Comparison of ENCODE assay signal across 16 cellular contexts in the genomic region with DNA sequence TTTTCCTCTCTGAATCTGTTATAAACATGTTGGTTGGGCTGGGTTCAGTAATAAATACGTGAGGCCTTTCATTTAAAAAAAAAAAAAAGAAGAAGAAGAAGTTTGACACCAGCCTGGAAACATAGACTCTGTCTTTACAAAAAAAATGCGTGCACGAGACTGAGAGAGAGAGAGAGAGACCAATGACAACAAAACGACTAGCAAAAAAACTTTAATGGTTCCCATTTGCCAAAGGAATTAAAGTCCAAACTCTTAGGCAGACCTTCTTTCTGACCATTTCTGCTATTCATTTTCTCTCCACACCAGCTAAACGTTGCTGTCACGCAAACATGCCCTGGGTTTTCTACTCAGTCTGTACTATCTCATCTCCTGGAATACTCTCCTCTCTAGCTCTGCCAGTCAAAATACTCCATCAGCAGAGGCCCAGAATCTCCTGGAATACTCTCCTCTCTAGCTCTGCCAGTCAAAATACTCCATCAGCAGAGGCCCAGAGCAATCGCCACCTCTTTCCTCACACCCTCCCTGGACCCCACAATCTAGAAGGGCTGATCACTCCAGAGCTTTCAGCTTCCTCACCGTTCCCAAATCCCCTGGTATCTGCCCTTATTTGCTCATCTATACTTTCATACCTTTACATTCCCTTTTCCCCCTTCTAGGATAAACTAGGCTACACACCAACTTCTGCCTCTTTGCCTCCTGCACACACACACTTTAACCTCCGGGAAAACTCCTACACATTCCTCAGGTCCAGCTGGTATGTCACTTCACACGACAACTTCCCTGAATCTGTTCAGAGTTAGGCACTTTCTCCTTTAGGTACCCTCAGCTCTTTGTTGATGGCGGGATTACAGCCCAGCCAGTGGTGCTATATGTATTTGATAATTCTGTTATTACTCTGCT.
A peak's percentile ranks its signal among the peaks of the same experiment; 100 is the strongest.
DNase-seq lines count a peak whose midpoint lies in the region; ATAC-seq and TF ChIP-seq lines count a peak whose summit lies in the region.
"Had no signal": no experiment of that assay in that cellular context is flagged by ENCODE, and none has a peak within 500 bp of the region (broad histone marks: within the 10 kb centered on the region; RNA-seq: fewer than 3 reads in every experiment).

No MANE protein-coding gene starts in this region.

- intact Hi-C loops in heart left ventricle (cut with DNase I), result loop anchor here in 5 of 10 donors (1.0 to 10.0 kb wide), 8 partner anchors 30 to 227 kb away; no protein-coding TSS in a partner anchor

- no peak for TF ChIP-seq CTCF in heart left ventricle (IDR thresholded peaks at IDR 0.05)

- no peak overlapping the region for H3K4me3 ChIP-seq in heart left ventricle
- H3K4me3 ChIP-seq in muscle layer of colon (ENCODE audit: low read depth in 1 of 2, low read length in 2 of 2), result no peak overlapping the region
- H3K4me3 ChIP-seq in stomach smooth muscle (ENCODE audit: low read length in 2 of 2), result no peak overlapping the region

- H3K27me3 ChIP-seq in heart left ventricle (no peaks in the 10 kb centered on the region), muscle layer of colon (ENCODE audit: control insufficient read depth in 1 of 2, insufficient read depth in 2 of 2, low read length in 2 of 2) (no peaks in the 10 kb centered on the region), stomach smooth muscle (ENCODE audit: control insufficient read depth in 1 of 2, insufficient read depth in 2 of 2, low read length in 2 of 2) (no peaks in the 10 kb centered on the region)

- H3K9ac ChIP-seq in muscle layer of colon (ENCODE audit: low read length) (no peak overlapping the region), stomach smooth muscle (ENCODE audit: low read length in 2 of 2) (no peak overlapping the region)

- H3K36me3 ChIP-seq in heart left ventricle, result no peaks in the 10 kb centered on the region
- H3K36me3 ChIP-seq in muscle layer of colon (ENCODE audit: insufficient read depth, low read length), result no peaks in the 10 kb centered on the region
- H3K36me3 ChIP-seq in stomach smooth muscle (ENCODE audit: control insufficient read depth in 2 of 2, insufficient read depth in 2 of 2, low read length in 2 of 2), result no peaks in the 10 kb centered on the region

- no peak for DNase-seq in T-helper 17 cell
- DNase-seq in heart left ventricle, result no peak
- DNase-seq in HuH-7.5 (ENCODE audit: low spot score), result no peak
- DNase-seq in NCI-H1105 (lab: John Stamatoyannopoulos, UW), result no peak
- DNase-seq: COR-L47, GF-D8, Kasumi-1, NCI-H1105 treated with DMSO at 0.1 percent for 48 hours, NCI-H1694 treated with DMSO at 0.1 percent for 48 hours, NCI-H2107, NCI-H345, NCI-H69 had no signal

- H3K4me1 Mint-ChIP-seq in T-helper 17 cell, result peaks cover 8% of the 10 kb centered on the region

- no peak for ATAC-seq in T-helper 17 cell
- peak; percentile 6 to 51 (median 42) for ATAC-seq in heart left ventricle
- ATAC-seq in HG03378 (IDR thresholded peaks at IDR 0.05; ENCODE audit: unreplicated experiment), result no peak

- H3K36me3 Mint-ChIP-seq in T-helper 17 cell (ENCODE audit: low read depth), result peaks cover 2% of the 10 kb centered on the region

- H3K27me3 Mint-ChIP-seq in T-helper 17 cell, result no peaks in the 10 kb centered on the region

- no peak for TF ChIP-seq POLR2A in heart left ventricle (IDR thresholded peaks at IDR 0.05)

- H3K9me3 ChIP-seq in T-helper 17 cell (ENCODE audit: control insufficient read depth, low read length, poor library complexity, severe bottlenecking) (no peaks in the 10 kb centered on the region), heart left ventricle (no peaks in the 10 kb centered on the region), muscle layer of colon (ENCODE audit: low read length) (no peaks in the 10 kb centered on the region), stomach smooth muscle (ENCODE audit: control insufficient read depth in 2 of 2, low read length in 2 of 2) (no peaks in the 10 kb centered on the region)

- WGBS in heart left ventricle, 4 donors, result 36 to 46% (median 41%) methylated on average over 11 of the region's 11 CpGs

- H3K4me1 ChIP-seq in heart left ventricle, result peaks cover 0 to 31% (median 2%) of the 10 kb centered on the region in 12 donors
- H3K4me1 ChIP-seq in muscle layer of colon (ENCODE audit: insufficient read depth, low read length), result peaks cover 19% of the 10 kb centered on the region
- peaks cover 24% of the 10 kb centered on the region for H3K4me1 ChIP-seq in stomach smooth muscle (ENCODE audit: control insufficient read depth, insufficient read depth, low read length)

- peak overlapping the region; percentile 28 to 80 (median 62) for H3K27ac ChIP-seq in heart left ventricle
- H3K27ac ChIP-seq in muscle layer of colon (ENCODE audit: low read depth, low read length), result peak overlapping the region; percentile 8
- peak overlapping the region; percentile 50 for H3K27ac ChIP-seq in stomach smooth muscle (ENCODE audit: low read length)
- H3K27ac ChIP-seq: C4-2B had no signal

- H3K4me3 Mint-ChIP-seq in T-helper 17 cell, result no peak overlapping the region

- H3K27ac Mint-ChIP-seq in T-helper 17 cell, result peak overlapping the region; percentile 3

Comparison
In these comparisons a context has a peak if more than half of its experiments do, and no peak if none do; other contexts are left out.
1. ATAC-seq: peak in heart left ventricle (4 of 4); none in T-helper 17 cell (single experiment) and HG03378 (single experiment).
2. H3K27ac ChIP-seq: peak in every context shown above with its lines; median percentile 62 in heart left ventricle; 50 in stomach smooth muscle; 8 in muscle layer of colon.